ENCODE assay signal across 1 cellular context in the genomic region with DNA sequence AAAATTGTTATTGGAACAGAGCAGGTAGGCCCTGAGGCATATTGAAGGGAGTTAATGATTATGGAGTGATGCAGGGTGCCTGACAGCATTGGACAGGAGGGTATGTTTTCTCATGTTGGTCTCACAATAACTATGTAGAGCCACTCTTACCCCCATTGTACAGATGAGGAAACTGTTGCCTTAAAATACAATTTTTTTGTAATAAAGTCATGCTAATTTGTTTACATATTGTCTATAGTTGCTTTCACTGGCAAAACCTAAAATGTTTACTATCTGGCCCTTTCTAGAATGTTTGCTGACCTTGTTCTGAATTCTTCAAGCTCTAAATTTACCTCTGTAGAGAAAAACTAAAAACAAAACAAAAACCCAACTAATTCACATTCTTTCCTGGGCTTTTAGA.
TF ChIP-seq lines count a peak whose summit lies in the region.

No MANE protein-coding gene starts in this region.

TF ChIP-seq in H1, 55 proteins besides CTCF, POLR2A, EP300 and RAD21:
- TF ChIP-seq FOSL1 (IDR thresholded peaks at IDR 0.05; ENCODE audit: insufficient read depth, low read depth, low read length) (no peak), CTBP2 (IDR thresholded peaks at IDR 0.05; ENCODE audit: borderline replicate concordance, insufficient read depth, insufficient read length, low read length) (no peak), SP1 (IDR thresholded peaks at IDR 0.05; ENCODE audit: low read depth, low read length) (no peak), YY1 (IDR thresholded peaks at IDR 0.05; ENCODE audit: low read depth, low read length) (no peak), GABPA (IDR thresholded peaks at IDR 0.05; ENCODE audit: borderline replicate concordance, insufficient read depth, low read length) (no peak)
- TF ChIP-seq, protein P1, sequence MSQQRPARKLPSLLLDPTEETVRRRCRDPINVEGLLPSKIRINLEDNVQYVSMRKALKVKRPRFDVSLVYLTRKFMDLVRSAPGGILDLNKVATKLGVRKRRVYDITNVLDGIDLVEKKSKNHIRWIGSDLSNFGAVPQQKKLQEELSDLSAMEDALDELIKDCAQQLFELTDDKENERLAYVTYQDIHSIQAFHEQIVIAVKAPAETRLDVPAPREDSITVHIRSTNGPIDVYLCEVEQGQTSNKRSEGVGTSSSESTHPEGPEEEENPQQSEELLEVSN (IDR thresholded peaks at IDR 0.05) = no peak
TF ChIP-seq in H1: peak in this region for 0.
